ENCODE assay signal across 9 cellular contexts in genomic region chr17:65154770-65155589, GRCh38. TPM values are rescaled to one million over a fixed set of nuclear protein-coding genes. Genes with fewer than 3 reads are reported as not detected.
DNase-seq lines count a peak whose midpoint lies in the region; ATAC-seq and TF ChIP-seq lines count a peak whose summit lies in the region.
"Had no signal": no experiment of that assay in that cellular context is flagged by ENCODE, and none has a peak within 500 bp of the region (broad histone marks: within the 10 kb centered on the region; RNA-seq: fewer than 3 reads in every experiment).

No MANE protein-coding gene starts in this region.

- ATAC-seq in HG03066 (IDR thresholded peaks at IDR 0.05; ENCODE audit: low read depth, unreplicated experiment) (peak; percentile 85), GM23338 (no peak)

- H2AFZ ChIP-seq in GM23338: no peak overlapping the region

- H3K36me3 Mint-ChIP-seq in MCF 10A (ENCODE audit: insufficient read depth, unreplicated experiment) (no peaks in the 10 kb centered on the region), GM23338 (ENCODE audit: low read depth) (no peaks in the 10 kb centered on the region; the same call in 2 of the 3 replicates)

- H3K9me3 Mint-ChIP-seq in MCF 10A (ENCODE audit: unreplicated experiment): no peaks in the 10 kb centered on the region
- H3K9me3 Mint-ChIP-seq in GM23338: no peaks in the 10 kb centered on the region

- no peaks in the 10 kb centered on the region for H4K20me1 ChIP-seq in GM23338 (replicated peaks; ENCODE audit: insufficient read depth)

- no peak for TF ChIP-seq POLR2A in breast epithelium (IDR thresholded peaks at IDR 0.05)

- intact Hi-C loops in MCF 10A (cut with micrococcal nuclease) (no loop called here), breast epithelium (cut with DNase I; ENCODE audit: low total_unique reads) (no loop called here)

- H3K27me3 ChIP-seq in breast epithelium: no peaks in the 10 kb centered on the region
- no peaks in the 10 kb centered on the region for H3K27me3 ChIP-seq in mucosa of rectum (ENCODE audit: control insufficient read depth in 2 of 2, insufficient read depth in 2 of 2, low read length in 2 of 2)
- H3K27me3 ChIP-seq in GM23338 (ENCODE audit: insufficient read depth): no peaks in the 10 kb centered on the region
- H3K27me3 ChIP-seq: right lobe of liver had no signal

- no peaks in the 10 kb centered on the region for H3K9me2 ChIP-seq in GM23338 (ENCODE audit: insufficient read depth)

- TF ChIP-seq CTCF in MCF 10A (IDR thresholded peaks at IDR 0.05; ENCODE audit: unreplicated experiment) (no peak), breast epithelium (IDR thresholded peaks at IDR 0.05) (no peak), RWPE1 (conservative IDR thresholded peaks at IDR 0.05; ENCODE audit: low read depth) (no peak), GM23338 (conservative IDR thresholded peaks at IDR 0.05; ENCODE audit: low read depth in 2 of 2) (no peak)

- no peak overlapping the region for H3K4me3 ChIP-seq in breast epithelium
- peak overlapping the region in 1 of 2 donors; percentile 39 for H3K4me3 ChIP-seq in mucosa of rectum (ENCODE audit: low read length in 2 of 2)
- H3K4me3 ChIP-seq in GM23338: no peak overlapping the region
- H3K4me3 ChIP-seq: right lobe of liver had no signal

- H3K9me3 ChIP-seq in breast epithelium (no peaks in the 10 kb centered on the region), mucosa of rectum (ENCODE audit: control insufficient read depth in 2 of 2, low read length in 2 of 2) (no peaks in the 10 kb centered on the region)
- H3K9me3 ChIP-seq: right lobe of liver had no signal

- no peak overlapping the region for H3K27ac Mint-ChIP-seq in MCF 10A (ENCODE audit: low read depth, unreplicated experiment)
- H3K27ac Mint-ChIP-seq in GM23338: no peak overlapping the region

- H3K9ac ChIP-seq in mucosa of rectum (ENCODE audit: low read depth in 1 of 2, low read length in 2 of 2): peak overlapping the region; percentile 24 to 26

- H3K4me2 ChIP-seq in GM23338: no peak overlapping the region

- DNase-seq in MCF 10A (ENCODE audit: unreplicated experiment) (peak; percentile 44), breast epithelium (ENCODE audit: low spot score in 2 of 2) (no peak), RWPE1 (ENCODE audit: low spot score) (peak; percentile 53), GM23338 (ENCODE audit: low spot score) (no peak), mesenteric fat pad (ENCODE audit: low spot score) (no peak)
- DNase-seq in stimulated activated naive CD4-positive, alpha-beta T cell treated with Interleukin-2 at 50 U/mL for 16 hours (lab: John Stamatoyannopoulos, UW): no peak
- DNase-seq: right lobe of liver had no signal

- H3K27me3 Mint-ChIP-seq in MCF 10A (ENCODE audit: insufficient read depth, unreplicated experiment) (peaks cover 11% of the 10 kb centered on the region), GM23338 (ENCODE audit: insufficient read depth, low read depth, poor library complexity) (no peaks in the 10 kb centered on the region)

- no peaks in the 10 kb centered on the region for H3K79me2 ChIP-seq in GM23338 (replicated peaks; ENCODE audit: insufficient read depth)

- POLR2A ChIA-PET in MCF 10A (lab: Yijun Ruan, JAX): no interaction called here
- POLR2A ChIA-PET in RWPE1 (lab: Yijun Ruan, JAX; ENCODE audit: low non-redundant PET): no interaction called here

- no peaks in the 10 kb centered on the region for H3F3A ChIP-seq in GM23338 (replicated peaks; ENCODE audit: low read depth)

- no TSS peak for BruUV-seq in MCF 10A (replicated peaks; lab: Mats Ljungman, UMichigan)

- H3K27ac ChIP-seq in breast epithelium (no peak overlapping the region), RWPE1 (no peak overlapping the region), mucosa of rectum (ENCODE audit: low read depth in 2 of 2, low read length in 2 of 2) (peak overlapping the region; percentile 88 to 92), GM23338 (ENCODE audit: low read depth) (no peak overlapping the region)
- H3K27ac ChIP-seq: right lobe of liver had no signal

- H3K4me1 ChIP-seq in breast epithelium (no peaks in the 10 kb centered on the region), mucosa of rectum (ENCODE audit: control insufficient read depth in 2 of 2, insufficient read depth in 2 of 2, low read length in 2 of 2) (peaks cover 23 to 27% of the 10 kb centered on the region in 2 donors), GM23338 (ENCODE audit: insufficient read depth) (no peaks in the 10 kb centered on the region)
- H3K4me1 ChIP-seq: right lobe of liver had no signal

- H3K36me3 ChIP-seq in breast epithelium (no peaks in the 10 kb centered on the region), mucosa of rectum (ENCODE audit: control insufficient read depth in 2 of 2, insufficient read depth in 2 of 2, low read length in 2 of 2) (no peaks in the 10 kb centered on the region), GM23338 (ENCODE audit: insufficient read depth) (no peaks in the 10 kb centered on the region)
- H3K36me3 ChIP-seq: right lobe of liver had no signal

- H3K4me1 Mint-ChIP-seq in MCF 10A (ENCODE audit: insufficient read depth, unreplicated experiment): peaks cover 6% of the 10 kb centered on the region
- peaks cover 13% of the 10 kb centered on the region for H3K4me1 Mint-ChIP-seq in GM23338

- H3K4me3 Mint-ChIP-seq in MCF 10A (ENCODE audit: unreplicated experiment) (no peak overlapping the region), GM23338 (no peak overlapping the region)

- CTCF ChIA-PET in MCF 10A (lab: Yijun Ruan, JAX) (interaction anchor here (0.7 to 1.8 kb wide), 5 partner anchors 11 to 579 kb away, joined by 3 to 4 read pairs (median 3); partner anchors contain the start of gene RGS9), RWPE1 (lab: Yijun Ruan, JAX) (interaction anchor here (0.6 to 2.1 kb wide), 5 partner anchors 11 to 1306 kb away, joined by 3 to 5 read pairs (median 4); partner anchors contain the start of gene RGS9)

TF ChIP-seq in GM23338, 12 proteins besides CTCF, POLR2A, EP300 and RAD21:
- TF ChIP-seq REST (IDR thresholded peaks at IDR 0.05; ENCODE audit: unreplicated experiment): no peak
- no peak for TF ChIP-seq JUNB (IDR thresholded peaks at IDR 0.05; ENCODE audit: unreplicated experiment)
- TF ChIP-seq POLR2AphosphoS5 (IDR thresholded peaks at IDR 0.05; ENCODE audit: low read depth): no peak
- no peak for TF ChIP-seq STAT1 (IDR thresholded peaks at IDR 0.05; ENCODE audit: unreplicated experiment)
- TF ChIP-seq CREB1 (CRISPR knock-in tag; IDR thresholded peaks at IDR 0.05; ENCODE audit: low read depth): no peak
- TF ChIP-seq ETS1 (IDR thresholded peaks at IDR 0.05): no peak
- TF ChIP-seq EZH2 (IDR thresholded peaks at IDR 0.05; ENCODE audit: low read depth, unreplicated experiment): no peak

RNA-seq across cellular contexts. Expression of gene RGS9, which starts 17.8 kb away (rescaled TPM):
- 0.49 and 0.61 TPM in 2 replicates for total RNA-seq in MCF 10A (2022)
- 1 to 10 TPM; 1.6 to 6.9 (median 5.0) TPM for total RNA-seq in breast epithelium
- 12.8 and 19.2 TPM in 2 replicates for total RNA-seq in GM23338 (2014; rRNA removed; shearing (Covaris generic))
- polyA plus RNA-seq in GM23338 (2016; fragmentation: Nextera tagmentation; extraction: Ambion mirVana): 29.6 and 29.8 TPM in 2 replicates
- 3.2 TPM for total RNA-seq in mesenteric fat pad

Comparison
In these comparisons a context has a peak if more than half of its experiments do, and no peak if none do; other contexts are left out.
1. DNase-seq: peak in MCF 10A (single experiment) and RWPE1 (single experiment); none in breast epithelium (0 of 2), stimulated activated naive CD4-positive, alpha-beta T cell treated with Interleukin-2 at 50 U/mL for 16 hours (single experiment), GM23338 (single experiment) and mesenteric fat pad (single experiment).
2. H3K27ac ChIP-seq: peak in mucosa of rectum (2 of 2); none in breast epithelium (0 of 2), RWPE1 (single experiment) and GM23338 (single experiment).